Comparison of ENCODE assay signal across 8 cellular contexts in genomic region chr12:89525002-89525823, GRCh38. TPM values are rescaled to one million over a fixed set of nuclear protein-coding genes. Genes with fewer than 3 reads are reported as not detected.
DNase-seq lines count a peak whose midpoint lies in the region; ATAC-seq and TF ChIP-seq lines count a peak whose summit lies in the region.

No MANE protein-coding gene starts in this region.

- H3K4me3 ChIP-seq in GM12875 (ENCODE audit: low read depth, low read length) (peak overlapping the region; percentile 98), lung (peak overlapping the region; percentile 83)

- H3K27me3 ChIP-seq in lung (ENCODE audit: control insufficient read depth, insufficient read depth): no peaks in the 10 kb centered on the region

- 0 to 1% methylated on average over 65 to 67 of the region's 67 CpGs for WGBS in lung, 2 donors

- H3K4me1 ChIP-seq in lung (ENCODE audit: control insufficient read depth in 2 of 2, insufficient read depth in 2 of 2, low read length in 2 of 2): peaks cover 0 to 21% of the 10 kb centered on the region in 2 donors

- peak; percentile 29 for ATAC-seq in lung (ENCODE audit: insufficient read depth, low FRiP score)

- peaks cover 0 to 4% of the 10 kb centered on the region in 2 donors for H3K36me3 ChIP-seq in lung (ENCODE audit: control insufficient read depth in 2 of 2, insufficient read depth in 2 of 2, low read length in 2 of 2)

- TF ChIP-seq CTCF in GM12875 (IDR thresholded peaks at IDR 0.05; ENCODE audit: borderline replicate concordance, insufficient read depth, low read depth, low read length): no peak
- TF ChIP-seq CTCF in lung (IDR thresholded peaks at IDR 0.05; ENCODE audit: control extremely low read depth, extremely low read depth): no peak

- H3K9me3 ChIP-seq in lung (ENCODE audit: control insufficient read depth in 2 of 2, insufficient read depth in 1 of 2, low read length in 1 of 2): no peaks in the 10 kb centered on the region

- H3K27ac ChIP-seq in lung (ENCODE audit: low read depth in 1 of 2, low read length in 1 of 2): peak overlapping the region; percentile 90 to 99

- DNase-seq in H4 (ENCODE audit: low spot score): peak; percentile 19
- peak; percentile 31 for DNase-seq in LHCN-M2 (ENCODE audit: low read depth)
- peak; percentile 52 for DNase-seq in activated CD4-positive, CD25-positive, alpha-beta regulatory T cell treated with anti-CD3 and anti-CD28 coated beads, Interleukin-2, amount 50 U/mL, for 72 hours
- DNase-seq in dermis blood vessel endothelial cell: peak; percentile 53
- DNase-seq in lung (ENCODE audit: low spot score): peak; percentile 36
- peak in 2 of 3 donors; percentile 19 to 33 for DNase-seq in stimulated activated CD4-positive, alpha-beta T cell treated with anti-CD3 and anti-CD28 coated beads, TNF-alpha, amount 100 ng/mL, for 48 hours (ENCODE audit: low read depth in 3 of 3)
- DNase-seq in NCI-H446 (lab: John Stamatoyannopoulos, UW): no peak

RNA-seq across cellular contexts. Expression of gene GALNT4, which starts 0.6 kb away (rescaled TPM):
- total RNA-seq in H4 (2014; rRNA removed; shearing (Covaris generic)): 3.6 and 4.0 TPM in 2 replicates
- 6.3 and 6.4 TPM in 2 replicates for total RNA-seq in LHCN-M2 (2014; rRNA removed)
- 1.3 TPM for polyA plus RNA-seq in LHCN-M2 (2012)
- 18.5 and 19.3 TPM in 2 replicates for total RNA-seq in dermis blood vessel endothelial cell
- total RNA-seq in lung: 10 to 100 TPM in 1 of 2 donors, 1 to 10 TPM in 1; 9.6 to 16.0 TPM
- polyA plus RNA-seq in lung: 1 to 10 TPM; 3.0 to 4.3 TPM

RNA-seq across cellular contexts. Expression of gene POC1B, which starts 0.6 kb away (rescaled TPM):
- 9.5 and 9.7 TPM in 2 replicates for total RNA-seq in H4 (2014; rRNA removed; shearing (Covaris generic))
- 12.4 and 16.0 TPM in 2 replicates for total RNA-seq in LHCN-M2 (2014; rRNA removed)
- 4.2 TPM for polyA plus RNA-seq in LHCN-M2 (2012)
- total RNA-seq in dermis blood vessel endothelial cell: 17.9 and 25.2 TPM in 2 replicates
- 10 to 100 TPM; 12.5 to 32.6 TPM for total RNA-seq in lung
- polyA plus RNA-seq in lung: 1 to 10 TPM; 6.9 to 9.3 TPM

Comparison
In these comparisons a context has a peak if more than half of its experiments do, and no peak if none do; other contexts are left out.
1. DNase-seq: peak in H4 (single experiment), LHCN-M2 (single experiment), activated CD4-positive, CD25-positive, alpha-beta regulatory T cell treated with anti-CD3 and anti-CD28 coated beads, Interleukin-2, amount 50 U/mL, for 72 hours (single experiment), dermis blood vessel endothelial cell (single experiment), lung (single experiment) and stimulated activated CD4-positive, alpha-beta T cell treated with anti-CD3 and anti-CD28 coated beads, TNF-alpha, amount 100 ng/mL, for 48 hours (2 of 3); none in NCI-H446 (0 of 2).